8 cellular contexts compared by ENCODE assay signal in genomic region chr4:184263910-184264732, GRCh38. TPM values are rescaled to one million over a fixed set of nuclear protein-coding genes. Genes with fewer than 3 reads are reported as not detected.
A peak's percentile ranks its signal among the peaks of the same experiment; 100 is the strongest.
DNase-seq lines count a peak whose midpoint lies in the region; ATAC-seq and TF ChIP-seq lines count a peak whose summit lies in the region.

No MANE protein-coding gene starts in this region.

- intact Hi-C loops in left ventricle myocardium superior (cut with micrococcal nuclease) = loop anchor here (2.0 kb wide), 1 partner anchor 275 kb away; no protein-coding TSS in a partner anchor

- peak overlapping the region; percentile 74 for H3K27ac Mint-ChIP-seq in T-helper 1 cell treated with Interleukin-12 subunit alpha and Interleukin-12 subunit beta and Interleukin-4 antibody, amounts not matched to agents 30 μg/mL and 1 μg/mL, for 36 hours

- DNase-seq in GF-D8 (lab: John Stamatoyannopoulos, UW) (peak; percentile 51), NCI-H187 treated with DMSO at 0.1 percent for 48 hours (lab: John Stamatoyannopoulos, UW) (peak; percentile 24), amniotic stem cell (lab: John Stamatoyannopoulos, UW) (peak; percentile 94), left ventricle myocardium superior (peak; percentile 95), retinal pigment epithelial cell (ENCODE audit: low read depth) (peak; percentile 72)

- no peaks in the 10 kb centered on the region for H3K27me3 Mint-ChIP-seq in T-helper 1 cell treated with Interleukin-12 subunit alpha and Interleukin-12 subunit beta and Interleukin-4 antibody, amounts not matched to agents 30 μg/mL and 1 μg/mL, for 36 hours (ENCODE audit: low read depth)

- no peaks in the 10 kb centered on the region for H3K9me3 Mint-ChIP-seq in T-helper 1 cell treated with Interleukin-12 subunit alpha and Interleukin-12 subunit beta and Interleukin-4 antibody, amounts not matched to agents 30 μg/mL and 1 μg/mL, for 36 hours

- ATAC-seq in HG02798 (IDR thresholded peaks at IDR 0.05; ENCODE audit: poor library complexity, unreplicated experiment) = peak; percentile 33
- peak; percentile 89 for ATAC-seq in left ventricle myocardium superior
- no peak for ATAC-seq in GM18519 (IDR thresholded peaks at IDR 0.05; ENCODE audit: low FRiP score, unreplicated experiment)

- no peak overlapping the region for H3K4me3 Mint-ChIP-seq in T-helper 1 cell treated with Interleukin-12 subunit alpha and Interleukin-12 subunit beta and Interleukin-4 antibody, amounts not matched to agents 30 μg/mL and 1 μg/mL, for 36 hours

- no peaks in the 10 kb centered on the region for H3K36me3 Mint-ChIP-seq in T-helper 1 cell treated with Interleukin-12 subunit alpha and Interleukin-12 subunit beta and Interleukin-4 antibody, amounts not matched to agents 30 μg/mL and 1 μg/mL, for 36 hours (ENCODE audit: low read depth)

- H3K4me3 ChIP-seq in retinal pigment epithelial cell (ENCODE audit: low read length) = no peak overlapping the region

- H3K4me1 Mint-ChIP-seq in T-helper 1 cell treated with Interleukin-12 subunit alpha and Interleukin-12 subunit beta and Interleukin-4 antibody, amounts not matched to agents 30 μg/mL and 1 μg/mL, for 36 hours (ENCODE audit: low read depth) = peaks cover 45% of the 10 kb centered on the region

- TF ChIP-seq CTCF in retinal pigment epithelial cell (conservative IDR thresholded peaks at IDR 0.05; ENCODE audit: low read depth, low read length) = peak; percentile 71

RNA-seq across cellular contexts. Expression of gene ENPP6, which starts 46.4 kb away (rescaled TPM):
- total RNA-seq in left ventricle myocardium superior = not detected

Comparison
In these comparisons a context has a peak if more than half of its experiments do, and no peak if none do; other contexts are left out.
1. DNase-seq: peak in every context shown above with its lines; median percentile 95 in left ventricle myocardium superior; 94 in amniotic stem cell; 72 in retinal pigment epithelial cell; 51 in GF-D8; 24 in NCI-H187 treated with DMSO at 0.1 percent for 48 hours.